ENCODE assay signal across 22 cellular contexts in the genomic region with DNA sequence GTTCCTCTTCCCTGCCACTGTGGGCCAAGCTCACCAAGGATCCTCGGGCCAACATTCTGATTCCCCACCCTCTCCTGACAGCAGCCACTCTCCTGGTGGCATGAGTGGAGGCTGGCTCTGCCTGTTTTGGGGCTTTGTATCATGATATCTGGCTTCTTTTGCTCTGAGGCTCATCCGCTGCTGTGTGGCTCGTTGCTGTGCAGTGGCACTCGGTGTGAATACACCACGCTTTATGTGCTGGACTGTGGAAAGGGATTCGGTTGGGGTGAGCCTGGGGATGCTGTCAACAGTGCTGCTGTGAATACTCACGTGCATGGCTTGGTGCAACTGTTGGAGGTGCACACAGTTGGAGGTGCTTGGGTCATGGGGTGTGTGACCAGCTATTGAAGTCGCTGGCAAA.
A peak's percentile ranks its signal among the peaks of the same experiment; 100 is the strongest.
DNase-seq lines count a peak whose midpoint lies in the region; TF ChIP-seq lines count a peak whose summit lies in the region.
"Had no signal": no experiment of that assay in that cellular context is flagged by ENCODE, and none has a peak within 500 bp of the region (broad histone marks: within the 10 kb centered on the region; RNA-seq: fewer than 3 reads in every experiment).

No MANE protein-coding gene starts in this region.

- H3K36me3 ChIP-seq in BLaER1, result no peaks in the 10 kb centered on the region
- H3K36me3 ChIP-seq in esophagus muscularis mucosa, result no peaks in the 10 kb centered on the region
- H3K36me3 ChIP-seq: MG63, SJCRH30 had no signal

- intact Hi-C loops in esophagus muscularis mucosa (cut with DNase I), result no loop called here

- no peaks in the 10 kb centered on the region for H3K23me2 ChIP-seq in H9 (ENCODE audit: insufficient read length, low read depth, low read length, poor library complexity, severe bottlenecking)

- no peaks in the 10 kb centered on the region for H3K9me3 Mint-ChIP-seq in H9
- no peaks in the 10 kb centered on the region for H3K9me3 Mint-ChIP-seq in osteocyte (ENCODE audit: unreplicated experiment)
- H3K9me3 Mint-ChIP-seq: CD4-positive, alpha-beta memory T cell had no signal

- H2AFZ ChIP-seq in H9 (ENCODE audit: low read length), result no peak overlapping the region
- H2AFZ ChIP-seq: GM23248 had no signal

- no peak overlapping the region for H2BK20ac ChIP-seq in H9 (ENCODE audit: low read depth, low read length, poor library complexity, severe bottlenecking)

- peak overlapping the region; percentile 4 to 95 (median 84); a peak in 6 of 7 replicates for H3K27ac Mint-ChIP-seq in H9
- no peak overlapping the region for H3K27ac Mint-ChIP-seq in osteocyte (ENCODE audit: unreplicated experiment)

- H3K4me3 ChIP-seq in BLaER1 (no peak overlapping the region), esophagus muscularis mucosa (no peak overlapping the region)
- H3K4me3 ChIP-seq: GM23248, MG63, SJCRH30 had no signal

- no peak for DNase-seq in H9
- peak; percentile 78 for DNase-seq in esophagus muscularis mucosa (ENCODE audit: extremely low spot score)
- DNase-seq in osteocyte (ENCODE audit: extremely low spot score, unreplicated experiment), result peak; percentile 44
- DNase-seq in EL, result no peak
- no peak for DNase-seq in kidney glomerular epithelial cell (lab: John Stamatoyannopoulos, UW)
- no peak for DNase-seq in activated CD4-positive, alpha-beta T cell treated with anti-CD3 and anti-CD28 coated beads for 1 hour
- DNase-seq in GM10248 (ENCODE audit: extremely low spot score), result no peak
- DNase-seq: CD4-positive, alpha-beta memory T cell; COR-L47; DMS79; GF-D8; GM23248; IMR-90; KG1; MG63; NCI-H1105 treated with DMSO at 0.1 percent for 48 hours; NCI-H146; NCI-H2029; NK-92 treated with Interleukin-12 subunit alpha and Interleukin-12 subunit beta, amount 100 ng/mL, for 24 hours; PC-3; SJCRH30 had no signal

- H2AK5ac ChIP-seq in H9 (ENCODE audit: insufficient read length, low read length), result no peak overlapping the region

- no peak overlapping the region for H3K4ac ChIP-seq in H9 (ENCODE audit: low read depth, low read length)

- no peak overlapping the region for H3K23ac ChIP-seq in H9 (ENCODE audit: insufficient read length, low read depth, low read length)

- no peak for TF ChIP-seq POLR2A in esophagus muscularis mucosa (IDR thresholded peaks at IDR 0.05; ENCODE audit: low read depth)

- POLR2A ChIA-PET in GM10248 (lab: Yijun Ruan, JAX), result no interaction called here

- no peaks in the 10 kb centered on the region for H3K79me1 ChIP-seq in H9 (ENCODE audit: insufficient read depth, low read depth, low read length, poor library complexity, severe bottlenecking)

- peaks cover 34 to 36% of the 10 kb centered on the region in 2 experiments for H3K4me1 Mint-ChIP-seq in H9
- H3K4me1 Mint-ChIP-seq in osteocyte (ENCODE audit: unreplicated experiment), result peaks cover 4% of the 10 kb centered on the region
- H3K4me1 Mint-ChIP-seq: CD4-positive, alpha-beta memory T cell had no signal

- H3K4me3 Mint-ChIP-seq in H9 (no peak overlapping the region; a peak in 1 of 5 replicates), osteocyte (ENCODE audit: unreplicated experiment) (no peak overlapping the region)
- H3K4me3 Mint-ChIP-seq: CD4-positive, alpha-beta memory T cell had no signal

- peaks cover 0 to 5% (median 0%) of the 10 kb centered on the region in 3 experiments; a peak in 3 of 7 replicates for H3K36me3 Mint-ChIP-seq in H9 (ENCODE audit: insufficient read depth in 1 of 3, low read depth in 3 of 3)
- H3K36me3 Mint-ChIP-seq in osteocyte (ENCODE audit: unreplicated experiment), result no peaks in the 10 kb centered on the region
- H3K36me3 Mint-ChIP-seq: CD4-positive, alpha-beta memory T cell had no signal

- H3K4me1 ChIP-seq in BLaER1 (peaks cover 11% of the 10 kb centered on the region), H9 (ENCODE audit: insufficient read depth, low read length) (peaks cover 8% of the 10 kb centered on the region; the same call in 1 of the 2 replicates), esophagus muscularis mucosa (no peaks in the 10 kb centered on the region)
- H3K4me1 ChIP-seq: SJCRH30 had no signal

- H2BK12ac ChIP-seq in H9 (ENCODE audit: insufficient read length, low read depth, low read length), result no peak overlapping the region

- H3K9ac ChIP-seq in BLaER1 (no peak overlapping the region), H9 (ENCODE audit: extremely low read depth, insufficient read length, low read length) (no peak overlapping the region)
- H3K9ac ChIP-seq: GM23248 had no signal

- H4K91ac ChIP-seq in H9 (ENCODE audit: insufficient read length, low read depth, low read length), result no peak overlapping the region

- peak overlapping the region; percentile 3; the same call in 1 of the 2 replicates for H3K14ac ChIP-seq in H9 (ENCODE audit: insufficient read depth, low read length)

- H3K9me3 ChIP-seq in BLaER1, result no peaks in the 10 kb centered on the region
- no peaks in the 10 kb centered on the region for H3K9me3 ChIP-seq in H9 (ENCODE audit: control insufficient read depth, low read depth, low read length)
- no peaks in the 10 kb centered on the region for H3K9me3 ChIP-seq in esophagus muscularis mucosa
- H3K9me3 ChIP-seq: MG63, SJCRH30 had no signal

- no peak overlapping the region for H2BK5ac ChIP-seq in H9 (ENCODE audit: insufficient read length, low read length)

- CTCF ChIA-PET in GM10248 (lab: Yijun Ruan, JAX), result no interaction called here

- no CpG with 5 or more reads among the region's 8 CpGs for WGBS in H9 (ENCODE audit: extremely low coverage, insufficient read length, low lambda C conversion rate)
- 92% methylated on average over 6 of the region's 8 CpGs for WGBS in esophagus muscularis mucosa

- H4K8ac ChIP-seq in H9 (replicated peaks; ENCODE audit: insufficient read length, low read depth, low read length), result no peak overlapping the region

- H3K4me2 ChIP-seq in BLaER1, result peak overlapping the region; percentile 6; the same call in 1 of the 2 replicates
- H3K4me2 ChIP-seq in H9 (ENCODE audit: insufficient read depth, insufficient read length, low read length), result no peak overlapping the region

- H3K27me3 Mint-ChIP-seq in H9 (ENCODE audit: low read depth), result no peaks in the 10 kb centered on the region
- peaks cover 15% of the 10 kb centered on the region for H3K27me3 Mint-ChIP-seq in osteocyte (ENCODE audit: unreplicated experiment)

- TF ChIP-seq CTCF in H9 (conservative IDR thresholded peaks at IDR 0.05) (no peak), esophagus muscularis mucosa (IDR thresholded peaks at IDR 0.05) (no peak), osteocyte (IDR thresholded peaks at IDR 0.05) (no peak), GM10248 (IDR thresholded peaks at IDR 0.05; ENCODE audit: control extremely low read depth, extremely low read depth, low read depth, missing control alignments) (no peak)

- H3K27ac ChIP-seq in BLaER1, result 0 out of 2 replicates have a peak overlapping the region, but pooled peaks have one; percentile 11
- no peak overlapping the region for H3K27ac ChIP-seq in H9 (ENCODE audit: insufficient read length, low read depth, low read length)
- no peak overlapping the region for H3K27ac ChIP-seq in esophagus muscularis mucosa (replicated peaks in 1 of 4)
- H3K27ac ChIP-seq: GM23248, SJCRH30 had no signal

- H4K5ac ChIP-seq in H9 (ENCODE audit: insufficient read length, low read depth, low read length), result no peak overlapping the region

- TF ChIP-seq EP300 in esophagus muscularis mucosa (IDR thresholded peaks at IDR 0.05), result no peak

- H4K20me1 ChIP-seq in BLaER1 (no peaks in the 10 kb centered on the region), H9 (ENCODE audit: control insufficient read depth, insufficient read depth, insufficient read length) (no peaks in the 10 kb centered on the region)

- H3K18ac ChIP-seq in H9 (ENCODE audit: insufficient read length, low read depth, low read length), result no peak overlapping the region

- H3K27me3 ChIP-seq in BLaER1 (no peaks in the 10 kb centered on the region), H9 (ENCODE audit: insufficient read depth, low read length) (no peaks in the 10 kb centered on the region), esophagus muscularis mucosa (no peaks in the 10 kb centered on the region)
- H3K27me3 ChIP-seq: MG63 had no signal

- H3K56ac ChIP-seq in H9 (ENCODE audit: insufficient read length, low read depth, low read length), result no peak overlapping the region

- H3T11ph ChIP-seq in H9 (ENCODE audit: low read length), result no peak overlapping the region

- no peak overlapping the region for H2BK15ac ChIP-seq in H9 (ENCODE audit: low read depth, low read length)

- no peak overlapping the region for H2BK120ac ChIP-seq in H9 (ENCODE audit: low read depth, low read length, poor library complexity, severe bottlenecking)

- no peaks in the 10 kb centered on the region for H3K79me2 ChIP-seq in H9 (ENCODE audit: insufficient read depth, low read length)

Comparison
In these comparisons a context has a peak if more than half of its experiments do, and no peak if none do; other contexts are left out.
1. DNase-seq: peak in esophagus muscularis mucosa (single experiment) and osteocyte (single experiment); none in H9 (single experiment), EL (single experiment), kidney glomerular epithelial cell (single experiment), activated CD4-positive, alpha-beta T cell treated with anti-CD3 and anti-CD28 coated beads for 1 hour (single experiment) and GM10248 (single experiment).